In genomic region chr7:54596747-54597146, GRCh38 we compare ENCODE assay signal across 13 cellular contexts. TPM values are rescaled to one million over a fixed set of nuclear protein-coding genes. Genes with fewer than 3 reads are reported as not detected.
DNase-seq lines count a peak whose midpoint lies in the region; ATAC-seq and TF ChIP-seq lines count a peak whose summit lies in the region.
"Had no signal": no experiment of that assay in that cellular context is flagged by ENCODE, and none has a peak within 500 bp of the region (broad histone marks: within the 10 kb centered on the region; RNA-seq: fewer than 3 reads in every experiment).

No MANE protein-coding gene starts in this region.

- H3K4me1 Mint-ChIP-seq in Calu3 (ENCODE audit: low read depth, unreplicated experiment), result no peaks in the 10 kb centered on the region
- H3K4me1 Mint-ChIP-seq: activated CD4-positive, alpha-beta T cell treated with anti-CD3 and anti-CD28 coated beads, Interleukin-2, amount 10 ng/mL, durations not matched to agents 7 days and 5 days; T-cell had no signal

- H3K27ac Mint-ChIP-seq in Calu3 (ENCODE audit: unreplicated experiment), result no peak overlapping the region
- H3K27ac Mint-ChIP-seq: activated CD4-positive, alpha-beta T cell treated with anti-CD3 and anti-CD28 coated beads, Interleukin-2, amount 10 ng/mL, durations not matched to agents 7 days and 5 days; T-cell had no signal

- no peak overlapping the region for H3K4me3 Mint-ChIP-seq in Calu3 (ENCODE audit: low read depth, unreplicated experiment)
- H3K4me3 Mint-ChIP-seq: activated CD4-positive, alpha-beta T cell treated with anti-CD3 and anti-CD28 coated beads, Interleukin-2, amount 10 ng/mL, durations not matched to agents 7 days and 5 days; T-cell had no signal

- H3K27me3 Mint-ChIP-seq in Calu3 (ENCODE audit: unreplicated experiment), result peaks cover 77% of the 10 kb centered on the region
- H3K27me3 Mint-ChIP-seq: activated CD4-positive, alpha-beta T cell treated with anti-CD3 and anti-CD28 coated beads, Interleukin-2, amount 10 ng/mL, durations not matched to agents 7 days and 5 days; T-cell had no signal

- ATAC-seq in GM18498 (IDR thresholded peaks at IDR 0.05; ENCODE audit: unreplicated experiment) (peak; percentile 83), GM19455 (IDR thresholded peaks at IDR 0.05; ENCODE audit: unreplicated experiment) (peak; percentile 93), HG02870 (IDR thresholded peaks at IDR 0.05; ENCODE audit: unreplicated experiment) (peak; percentile 100), HG03571 (IDR thresholded peaks at IDR 0.05; ENCODE audit: unreplicated experiment) (peak; percentile 92)
- ATAC-seq: T-cell had no signal

- no TSS peak for BruUV-seq in Calu3 (replicated peaks; lab: Mats Ljungman, UMichigan)

- no peaks in the 10 kb centered on the region for H3K9me3 Mint-ChIP-seq in Calu3 (ENCODE audit: low read depth, unreplicated experiment)

- no peak for TF ChIP-seq CTCF in Calu3 (IDR thresholded peaks at IDR 0.05; ENCODE audit: unreplicated experiment)

- DNase-seq in 8988T (no peak), HuH-7 (ENCODE audit: low spot score) (no peak), medulla oblongata (ENCODE audit: extremely low spot score) (no peak), Calu3 (no peak)
- DNase-seq: activated CD4-positive, alpha-beta T cell treated with anti-CD3 and anti-CD28 coated beads, Interleukin-2, amount 10 ng/mL, durations not matched to agents 7 days and 5 days; activated gamma-delta T cell treated with Interleukin-2 at 50 U/mL for 16 hours; NCI-H1694 treated with DMSO at 0.1 percent for 48 hours; retina; T-cell had no signal

- intact Hi-C loops in Calu3 (cut with micrococcal nuclease; ENCODE audit: unreplicated experiment), result no loop called here

- CTCF ChIA-PET in Calu3 (lab: Charles Lee), result no interaction called here

- H3K36me3 Mint-ChIP-seq in Calu3 (ENCODE audit: insufficient read depth, unreplicated experiment), result no peaks in the 10 kb centered on the region
- H3K36me3 Mint-ChIP-seq: T-cell had no signal

RNA-seq across cellular contexts. Expression of gene VSTM2A, which starts 54.6 kb away (rescaled TPM):
- total RNA-seq in Calu3 (2022), result not detected in 2 replicates
- total RNA-seq: activated CD4-positive, alpha-beta T cell treated with anti-CD3 and anti-CD28 coated beads, Interleukin-2, amount 10 ng/mL, durations not matched to agents 7 days and 5 days; T-cell had no signal
